ENCODE assay signal across 1 cellular context in the genomic region with DNA sequence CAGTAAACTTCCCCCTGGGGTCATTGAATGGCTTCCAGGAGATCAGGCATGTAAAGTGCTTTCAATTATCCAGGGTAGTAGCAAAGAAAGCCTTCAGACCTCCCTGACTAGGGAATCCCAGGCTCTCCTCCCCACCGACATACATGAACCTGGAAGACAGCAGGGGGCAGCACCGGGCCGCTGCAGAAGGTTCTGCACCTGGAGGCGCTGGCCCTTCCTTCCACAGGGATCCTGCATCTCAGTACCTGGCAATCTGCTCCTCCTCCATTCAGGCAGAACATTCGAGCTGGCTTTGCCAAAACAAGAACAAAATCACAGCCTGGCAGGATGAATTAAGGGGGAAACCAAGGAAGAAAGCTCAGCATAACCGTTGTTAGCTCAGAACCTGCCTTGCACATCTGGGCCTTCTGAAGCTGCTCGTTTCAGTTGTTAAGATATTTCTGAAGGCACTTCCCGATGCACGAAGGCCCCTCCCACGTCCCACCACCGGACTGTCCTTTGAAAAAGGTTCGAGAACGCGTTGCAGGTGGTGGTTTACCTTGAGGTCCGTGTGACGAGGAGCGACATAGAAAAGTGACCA.
TF ChIP-seq lines count a peak whose summit lies in the region.

No MANE protein-coding gene starts in this region.

TF ChIP-seq in HCT116, 20 proteins besides CTCF, POLR2A, EP300 and RAD21 (continued from another document):
- TF ChIP-seq TCF7L2 (IDR thresholded peaks at IDR 0.05; ENCODE audit: borderline replicate concordance, extremely low read depth, insufficient read depth, insufficient read length), result no peak
- no peak for TF ChIP-seq FOSL1 (IDR thresholded peaks at IDR 0.05; ENCODE audit: low read depth)
- TF ChIP-seq, protein P1, sequence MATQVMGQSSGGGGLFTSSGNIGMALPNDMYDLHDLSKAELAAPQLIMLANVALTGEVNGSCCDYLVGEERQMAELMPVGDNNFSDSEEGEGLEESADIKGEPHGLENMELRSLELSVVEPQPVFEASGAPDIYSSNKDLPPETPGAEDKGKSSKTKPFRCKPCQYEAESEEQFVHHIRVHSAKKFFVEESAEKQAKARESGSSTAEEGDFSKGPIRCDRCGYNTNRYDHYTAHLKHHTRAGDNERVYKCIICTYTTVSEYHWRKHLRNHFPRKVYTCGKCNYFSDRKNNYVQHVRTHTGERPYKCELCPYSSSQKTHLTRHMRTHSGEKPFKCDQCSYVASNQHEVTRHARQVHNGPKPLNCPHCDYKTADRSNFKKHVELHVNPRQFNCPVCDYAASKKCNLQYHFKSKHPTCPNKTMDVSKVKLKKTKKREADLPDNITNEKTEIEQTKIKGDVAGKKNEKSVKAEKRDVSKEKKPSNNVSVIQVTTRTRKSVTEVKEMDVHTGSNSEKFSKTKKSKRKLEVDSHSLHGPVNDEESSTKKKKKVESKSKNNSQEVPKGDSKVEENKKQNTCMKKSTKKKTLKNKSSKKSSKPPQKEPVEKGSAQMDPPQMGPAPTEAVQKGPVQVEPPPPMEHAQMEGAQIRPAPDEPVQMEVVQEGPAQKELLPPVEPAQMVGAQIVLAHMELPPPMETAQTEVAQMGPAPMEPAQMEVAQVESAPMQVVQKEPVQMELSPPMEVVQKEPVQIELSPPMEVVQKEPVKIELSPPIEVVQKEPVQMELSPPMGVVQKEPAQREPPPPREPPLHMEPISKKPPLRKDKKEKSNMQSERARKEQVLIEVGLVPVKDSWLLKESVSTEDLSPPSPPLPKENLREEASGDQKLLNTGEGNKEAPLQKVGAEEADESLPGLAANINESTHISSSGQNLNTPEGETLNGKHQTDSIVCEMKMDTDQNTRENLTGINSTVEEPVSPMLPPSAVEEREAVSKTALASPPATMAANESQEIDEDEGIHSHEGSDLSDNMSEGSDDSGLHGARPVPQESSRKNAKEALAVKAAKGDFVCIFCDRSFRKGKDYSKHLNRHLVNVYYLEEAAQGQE (IDR thresholded peaks at IDR 0.05; ENCODE audit: low read depth), result no peak
- TF ChIP-seq, protein P2, sequence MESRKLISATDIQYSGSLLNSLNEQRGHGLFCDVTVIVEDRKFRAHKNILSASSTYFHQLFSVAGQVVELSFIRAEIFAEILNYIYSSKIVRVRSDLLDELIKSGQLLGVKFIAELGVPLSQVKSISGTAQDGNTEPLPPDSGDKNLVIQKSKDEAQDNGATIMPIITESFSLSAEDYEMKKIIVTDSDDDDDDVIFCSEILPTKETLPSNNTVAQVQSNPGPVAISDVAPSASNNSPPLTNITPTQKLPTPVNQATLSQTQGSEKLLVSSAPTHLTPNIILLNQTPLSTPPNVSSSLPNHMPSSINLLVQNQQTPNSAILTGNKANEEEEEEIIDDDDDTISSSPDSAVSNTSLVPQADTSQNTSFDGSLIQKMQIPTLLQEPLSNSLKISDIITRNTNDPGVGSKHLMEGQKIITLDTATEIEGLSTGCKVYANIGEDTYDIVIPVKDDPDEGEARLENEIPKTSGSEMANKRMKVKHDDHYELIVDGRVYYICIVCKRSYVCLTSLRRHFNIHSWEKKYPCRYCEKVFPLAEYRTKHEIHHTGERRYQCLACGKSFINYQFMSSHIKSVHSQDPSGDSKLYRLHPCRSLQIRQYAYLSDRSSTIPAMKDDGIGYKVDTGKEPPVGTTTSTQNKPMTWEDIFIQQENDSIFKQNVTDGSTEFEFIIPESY (IDR thresholded peaks at IDR 0.05; ENCODE audit: extremely low read depth, insufficient replicate concordance, low read length), result no peak
- no peak for TF ChIP-seq EGR1 (IDR thresholded peaks at IDR 0.05; ENCODE audit: low read depth)
- no peak for TF ChIP-seq CEBPB (IDR thresholded peaks at IDR 0.05; ENCODE audit: low read depth)
- TF ChIP-seq, protein P3, sequence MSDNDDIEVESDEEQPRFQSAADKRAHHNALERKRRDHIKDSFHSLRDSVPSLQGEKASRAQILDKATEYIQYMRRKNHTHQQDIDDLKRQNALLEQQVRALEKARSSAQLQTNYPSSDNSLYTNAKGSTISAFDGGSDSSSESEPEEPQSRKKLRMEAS (IDR thresholded peaks at IDR 0.05), result no peak
